In genomic region chr15:58357529-58358476, GRCh38 we compare ENCODE assay signal across 11 cellular contexts.
DNase-seq lines count a peak whose midpoint lies in the region; ATAC-seq and TF ChIP-seq lines count a peak whose summit lies in the region.
"Had no signal": no experiment of that assay in that cellular context is flagged by ENCODE, and none has a peak within 500 bp of the region (broad histone marks: within the 10 kb centered on the region; RNA-seq: fewer than 3 reads in every experiment).

No MANE protein-coding gene starts in this region.

- H3K36me3 Mint-ChIP-seq in activated CD4-positive, alpha-beta memory T cell treated with anti-CD3 and anti-CD28 coated beads for 36 hours, result no peaks in the 10 kb centered on the region
- H3K36me3 Mint-ChIP-seq in activated CD4-positive, alpha-beta memory T cell treated with anti-CD3 and anti-CD28 coated beads, Interleukin-2, amount 10 ng/mL, durations not matched to agents 7 days and 5 days (ENCODE audit: low read depth), result no peaks in the 10 kb centered on the region
- no peaks in the 10 kb centered on the region for H3K36me3 Mint-ChIP-seq in endothelial cell (ENCODE audit: low read depth, unreplicated experiment)

- no peak overlapping the region for H3K27ac ChIP-seq in fibroblast of lung (ENCODE audit: insufficient read depth, low read length)
- H3K27ac ChIP-seq: breast epithelium, foreskin keratinocyte had no signal

- no peaks in the 10 kb centered on the region for H4K20me1 ChIP-seq in fibroblast of lung (ENCODE audit: control insufficient read depth, extremely low read depth, insufficient read depth, low read length)

- peaks cover 3% of the 10 kb centered on the region for H3K27me3 Mint-ChIP-seq in activated CD4-positive, alpha-beta memory T cell treated with anti-CD3 and anti-CD28 coated beads for 36 hours
- H3K27me3 Mint-ChIP-seq in activated CD4-positive, alpha-beta memory T cell treated with anti-CD3 and anti-CD28 coated beads, Interleukin-2, amount 10 ng/mL, durations not matched to agents 7 days and 5 days, result peaks cover 4% of the 10 kb centered on the region
- peaks cover 7% of the 10 kb centered on the region for H3K27me3 Mint-ChIP-seq in endothelial cell (ENCODE audit: unreplicated experiment)

- H3K9me3 ChIP-seq in fibroblast of lung (ENCODE audit: control insufficient read depth, insufficient read depth, low read depth, low read length), result no peaks in the 10 kb centered on the region
- H3K9me3 ChIP-seq: breast epithelium had no signal

- ATAC-seq in stimulated activated naive CD8-positive, alpha-beta T cell treated with anti-CD3 and anti-CD28 coated beads, Interleukin-15, Interleukin-2, amounts not matched to agents 100 U/mL and 50 U/mL, for 24 hours, result peak; percentile 84
- no peak for ATAC-seq in GM18867 (IDR thresholded peaks at IDR 0.05; ENCODE audit: unreplicated experiment)
- no peak for ATAC-seq in Right ventricle myocardium inferior
- ATAC-seq: foreskin keratinocyte had no signal

- H2AFZ ChIP-seq in fibroblast of lung (ENCODE audit: low read length), result no peak overlapping the region

- H3K27ac Mint-ChIP-seq in activated CD4-positive, alpha-beta memory T cell treated with anti-CD3 and anti-CD28 coated beads for 36 hours, result peak overlapping the region; percentile 7
- H3K27ac Mint-ChIP-seq in activated CD4-positive, alpha-beta memory T cell treated with anti-CD3 and anti-CD28 coated beads, Interleukin-2, amount 10 ng/mL, durations not matched to agents 7 days and 5 days, result no peak overlapping the region
- no peak overlapping the region for H3K27ac Mint-ChIP-seq in endothelial cell (ENCODE audit: unreplicated experiment)

- H3K9me3 Mint-ChIP-seq in activated CD4-positive, alpha-beta memory T cell treated with anti-CD3 and anti-CD28 coated beads for 36 hours, result no peaks in the 10 kb centered on the region
- H3K9me3 Mint-ChIP-seq in activated CD4-positive, alpha-beta memory T cell treated with anti-CD3 and anti-CD28 coated beads, Interleukin-2, amount 10 ng/mL, durations not matched to agents 7 days and 5 days, result no peaks in the 10 kb centered on the region
- H3K9me3 Mint-ChIP-seq in endothelial cell (ENCODE audit: unreplicated experiment), result no peaks in the 10 kb centered on the region

- peaks cover 30% of the 10 kb centered on the region for H3K4me1 Mint-ChIP-seq in activated CD4-positive, alpha-beta memory T cell treated with anti-CD3 and anti-CD28 coated beads for 36 hours (ENCODE audit: low read depth)
- peaks cover 15% of the 10 kb centered on the region for H3K4me1 Mint-ChIP-seq in activated CD4-positive, alpha-beta memory T cell treated with anti-CD3 and anti-CD28 coated beads, Interleukin-2, amount 10 ng/mL, durations not matched to agents 7 days and 5 days
- peaks cover 5% of the 10 kb centered on the region for H3K4me1 Mint-ChIP-seq in endothelial cell (ENCODE audit: unreplicated experiment)

- intact Hi-C loops in activated CD4-positive, alpha-beta memory T cell treated with anti-CD3 and anti-CD28 coated beads for 36 hours (cut with micrococcal nuclease), result loop anchor here (1.0 kb wide), 1 partner anchor 26 kb away; no protein-coding TSS in a partner anchor
- intact Hi-C loops in Right ventricle myocardium inferior (cut with DNase I), result no loop called here

- no peak overlapping the region for H3K4me3 Mint-ChIP-seq in activated CD4-positive, alpha-beta memory T cell treated with anti-CD3 and anti-CD28 coated beads for 36 hours
- no peak overlapping the region for H3K4me3 Mint-ChIP-seq in activated CD4-positive, alpha-beta memory T cell treated with anti-CD3 and anti-CD28 coated beads, Interleukin-2, amount 10 ng/mL, durations not matched to agents 7 days and 5 days
- H3K4me3 Mint-ChIP-seq in endothelial cell (ENCODE audit: unreplicated experiment), result no peak overlapping the region

- H3K4me2 ChIP-seq in fibroblast of lung (ENCODE audit: extremely low read depth, insufficient read depth, low read length), result no peak overlapping the region

- no peaks in the 10 kb centered on the region for H3K36me3 ChIP-seq in fibroblast of lung (ENCODE audit: control insufficient read depth, insufficient read depth, low read length)
- H3K36me3 ChIP-seq: breast epithelium had no signal

- no peaks in the 10 kb centered on the region for H3K79me2 ChIP-seq in fibroblast of lung (ENCODE audit: control insufficient read depth, insufficient read depth, low read length)

- TF ChIP-seq CTCF in fibroblast of lung (conservative IDR thresholded peaks at IDR 0.05 in 1 of 2, IDR thresholded peaks at IDR 0.05 in 1 of 2; ENCODE audit: low read depth in 1 of 2, low read length in 2 of 2) (no peak), endothelial cell (IDR thresholded peaks at IDR 0.05; ENCODE audit: unreplicated experiment) (no peak)

- POLR2A ChIA-PET in activated CD4-positive, alpha-beta memory T cell treated with anti-CD3 and anti-CD28 coated beads for 36 hours (lab: Charles Lee), result interaction anchor here (0.5 to 2.3 kb wide), 2 partner anchors 26 to 308 kb away, joined by 3 to 9 read pairs; no protein-coding TSS in a partner anchor
- POLR2A ChIA-PET in activated CD4-positive, alpha-beta memory T cell treated with anti-CD3 and anti-CD28 coated beads, Interleukin-2, amount 10 ng/mL, durations not matched to agents 7 days and 5 days (lab: Charles Lee), result no interaction called here

- CTCF ChIA-PET in activated CD4-positive, alpha-beta memory T cell treated with anti-CD3 and anti-CD28 coated beads for 36 hours (lab: Charles Lee), result no interaction called here
- CTCF ChIA-PET in activated CD4-positive, alpha-beta memory T cell treated with anti-CD3 and anti-CD28 coated beads, Interleukin-2, amount 10 ng/mL, durations not matched to agents 7 days and 5 days (lab: Charles Lee), result no interaction called here

- H3K9ac ChIP-seq in fibroblast of lung (ENCODE audit: insufficient read depth, low read length), result no peak overlapping the region

- peak; percentile 61 for DNase-seq in activated CD4-positive, alpha-beta memory T cell treated with anti-CD3 and anti-CD28 coated beads for 36 hours
- DNase-seq in activated CD4-positive, alpha-beta memory T cell treated with anti-CD3 and anti-CD28 coated beads, Interleukin-2, amount 10 ng/mL, durations not matched to agents 7 days and 5 days, result no peak
- DNase-seq in activated T-cell treated with anti-CD3 and anti-CD28 coated beads, Interleukin-2, amount 50 U/mL, for 48 hours, result peak; percentile 45 to 48
- DNase-seq in fibroblast of lung (ENCODE audit: low read depth in 2 of 2), result peak; percentile 28 to 38
- peak; percentile 46 for DNase-seq in stimulated activated naive CD8-positive, alpha-beta T cell treated with anti-CD3 and anti-CD28 coated beads, Interleukin-15, Interleukin-2, amounts not matched to agents 100 U/mL and 50 U/mL, for 24 hours
- DNase-seq in endothelial cell (ENCODE audit: low spot score), result no peak
- no peak for DNase-seq in Right ventricle myocardium inferior (ENCODE audit: missing footprints)

- H3K4me1 ChIP-seq in fibroblast of lung (ENCODE audit: control insufficient read depth, extremely low read depth, insufficient read depth, low read length), result peaks cover 6% of the 10 kb centered on the region
- H3K4me1 ChIP-seq: breast epithelium had no signal

- no peaks in the 10 kb centered on the region for H3K27me3 ChIP-seq in fibroblast of lung (ENCODE audit: control insufficient read depth, insufficient read depth, low read length)
- H3K27me3 ChIP-seq: breast epithelium, foreskin keratinocyte had no signal

- H3K4me3 ChIP-seq in fibroblast of lung (replicated peaks in 1 of 4; ENCODE audit: control extremely low read depth in 1 of 4, insufficient read depth in 1 of 4, low read depth in 3 of 4, low read length in 4 of 4), result no peak overlapping the region
- H3K4me3 ChIP-seq: breast epithelium, lung had no signal

Comparison
In these comparisons a context has a peak if more than half of its experiments do, and no peak if none do; other contexts are left out.
1. DNase-seq: peak in activated CD4-positive, alpha-beta memory T cell treated with anti-CD3 and anti-CD28 coated beads for 36 hours (single experiment), activated T-cell treated with anti-CD3 and anti-CD28 coated beads, Interleukin-2, amount 50 U/mL, for 48 hours (2 of 2), fibroblast of lung (2 of 2) and stimulated activated naive CD8-positive, alpha-beta T cell treated with anti-CD3 and anti-CD28 coated beads, Interleukin-15, Interleukin-2, amounts not matched to agents 100 U/mL and 50 U/mL, for 24 hours (single experiment); none in activated CD4-positive, alpha-beta memory T cell treated with anti-CD3 and anti-CD28 coated beads, Interleukin-2, amount 10 ng/mL, durations not matched to agents 7 days and 5 days (single experiment), endothelial cell (single experiment) and Right ventricle myocardium inferior (single experiment).